Comparison of ENCODE assay signal across 23 cellular contexts in genomic region chr3:72515915-72516314, GRCh38.
"Had no signal": no experiment of that assay in that cellular context is flagged by ENCODE, and none has a peak within 500 bp of the region (broad histone marks: within the 10 kb centered on the region; RNA-seq: fewer than 3 reads in every experiment).

No MANE protein-coding gene starts in this region.

- H3K9me3 ChIP-seq: SJCRH30 had no signal

- H3K27ac Mint-ChIP-seq: activated CD4-positive, alpha-beta T cell treated with anti-CD3 and anti-CD28 coated beads, Interleukin-2, amount 10 ng/mL, durations not matched to agents 7 days and 5 days; activated CD8-positive, alpha-beta T cell treated with anti-CD3 and anti-CD28 coated beads, Interleukin-2, amount 10 ng/mL, durations not matched to agents 7 days and 5 days; activated naive CD4-positive, alpha-beta T cell treated with anti-CD3 and anti-CD28 coated beads for 36 hours; activated naive CD4-positive, alpha-beta T cell treated with anti-CD3 and anti-CD28 coated beads, Interleukin-2, amount 50 U/mL, for 72 hours; activated T-helper 1 cell treated with anti-CD3 and anti-CD28 coated beads, Interleukin-12 subunit alpha, Interleukin-12 subunit beta, Interleukin-2, Interleukin-4 antibody, amounts not matched to agents 30 ng/mL and 10 ng/mL and 1 ng/mL, durations not matched to agents 14 hours and 24 hours and 36 hours had no signal

- H3K36me3 ChIP-seq: SJCRH30 had no signal

- H3K9me3 Mint-ChIP-seq: activated naive CD4-positive, alpha-beta T cell treated with anti-CD3 and anti-CD28 coated beads for 36 hours; activated T-cell treated with anti-CD3 and anti-CD28 coated beads, Interleukin-2, amount 50 U/mL, for 4 hours; brain had no signal

- H3K4me3 ChIP-seq: SJCRH30, SK-N-MC had no signal

- H3K27me3 Mint-ChIP-seq: activated CD4-positive, alpha-beta T cell treated with anti-CD3 and anti-CD28 coated beads, Interleukin-2, amount 10 ng/mL, durations not matched to agents 7 days and 5 days; brain had no signal

- H3K4me3 Mint-ChIP-seq: activated CD4-positive, alpha-beta T cell treated with anti-CD3 and anti-CD28 coated beads, Interleukin-2, amount 10 ng/mL, durations not matched to agents 7 days and 5 days; activated CD8-positive, alpha-beta T cell treated with anti-CD3 and anti-CD28 coated beads, Interleukin-2, amount 10 ng/mL, durations not matched to agents 7 days and 5 days; activated naive CD4-positive, alpha-beta T cell treated with anti-CD3 and anti-CD28 coated beads for 36 hours; activated T-cell treated with anti-CD3 and anti-CD28 coated beads, Interleukin-2, amount 50 U/mL, for 4 hours; activated T-helper 1 cell treated with anti-CD3 and anti-CD28 coated beads, Interleukin-12 subunit alpha, Interleukin-12 subunit beta, Interleukin-2, Interleukin-4 antibody, amounts not matched to agents 30 ng/mL and 10 ng/mL and 1 ng/mL, durations not matched to agents 14 hours and 24 hours and 36 hours; brain had no signal

- H3K27me3 ChIP-seq: SJCRH30 had no signal

- H3K36me3 Mint-ChIP-seq: activated naive CD4-positive, alpha-beta T cell treated with anti-CD3 and anti-CD28 coated beads, Interleukin-2, amount 50 U/mL, for 72 hours; brain had no signal

- H3K27ac ChIP-seq: SJCRH30, SK-N-MC had no signal

- ATAC-seq: activated CD8-positive, alpha-beta T cell treated with anti-CD3 and anti-CD28 coated beads, Interleukin-2, amount 10 ng/mL, durations not matched to agents 7 days and 5 days; activated naive CD4-positive, alpha-beta T cell treated with anti-CD3 and anti-CD28 coated beads, Interleukin-2, amount 50 U/mL, for 72 hours; activated T-cell treated with anti-CD3 and anti-CD28 coated beads, Interleukin-2, amount 50 U/mL, for 4 hours; Panc1 had no signal

- DNase-seq: activated CD4-positive, alpha-beta T cell treated with anti-CD3 and anti-CD28 coated beads, Interleukin-2, amount 10 ng/mL, durations not matched to agents 7 days and 5 days; activated CD4-positive, alpha-beta T cell treated with anti-CD3 and anti-CD28 coated beads, Interleukin-2, amount 50 U/mL, for 48 hours; activated CD8-positive, alpha-beta T cell treated with anti-CD3 and anti-CD28 coated beads, Interleukin-2, amount 10 ng/mL, durations not matched to agents 7 days and 5 days; activated gamma-delta T cell treated with Interleukin-2 at 50 U/mL for 16 hours; activated naive CD4-positive, alpha-beta T cell treated with anti-CD3 and anti-CD28 coated beads for 36 hours; activated T-cell treated with anti-CD3 and anti-CD28 coated beads, Interleukin-2, amount 50 U/mL, for 4 hours; anterior cingulate cortex; central memory CD4-positive, alpha-beta T cell; NCI-H1105; NCI-H1417 treated with DMSO at 0.1 percent for 48 hours; NCI-H1694; NCI-H1930; NCI-H2081 treated with DMSO at 0.1 percent for 48 hours; NCI-H345; NCI-H524 treated with DMSO at 0.1 percent for 48 hours; SHP77; T1000 had no signal
